Comparison of ENCODE assay signal across 17 cellular contexts in genomic region chr6:3708540-3708939, GRCh38. TPM values are rescaled to one million over a fixed set of nuclear protein-coding genes. Genes with fewer than 3 reads are reported as not detected.
A peak's percentile ranks its signal among the peaks of the same experiment; 100 is the strongest.
DNase-seq lines count a peak whose midpoint lies in the region; ATAC-seq and TF ChIP-seq lines count a peak whose summit lies in the region.
"Had no signal": no experiment of that assay in that cellular context is flagged by ENCODE, and none has a peak within 500 bp of the region (broad histone marks: within the 10 kb centered on the region; RNA-seq: fewer than 3 reads in every experiment).

No MANE protein-coding gene starts in this region.

- H3K27ac Mint-ChIP-seq in activated CD8-positive, alpha-beta memory T cell treated with anti-CD3 and anti-CD28 coated beads, Interleukin-2, amount 10 ng/mL, durations not matched to agents 7 days and 5 days: no peak overlapping the region
- H3K27ac Mint-ChIP-seq: B cell; CD4-positive, alpha-beta T cell; CD8-positive, alpha-beta T cell had no signal

- H3K9me3 ChIP-seq in esophagus (ENCODE audit: control insufficient read depth in 2 of 2, insufficient read depth in 1 of 2, low read depth in 1 of 2, low read length in 1 of 2) (no peaks in the 10 kb centered on the region), esophagus squamous epithelium (no peaks in the 10 kb centered on the region), heart left ventricle (peaks cover 0 to 7% (median 0%) of the 10 kb centered on the region in 12 donors)
- H3K9me3 ChIP-seq: A549, Caco-2 had no signal

- H3K36me3 ChIP-seq in esophagus (ENCODE audit: control insufficient read depth in 2 of 2, insufficient read depth in 2 of 2, low read length in 1 of 2): no peaks in the 10 kb centered on the region
- no peaks in the 10 kb centered on the region for H3K36me3 ChIP-seq in esophagus squamous epithelium
- H3K36me3 ChIP-seq in heart left ventricle: no peaks in the 10 kb centered on the region
- H3K36me3 ChIP-seq: BLaER1 treated with 17β-estradiol and CSF1 and Interleukin-3, amounts not matched to agents 10 nM and 100 nM had no signal

- H3K27ac ChIP-seq in esophagus (ENCODE audit: low read depth in 2 of 2, low read length in 1 of 2): peak overlapping the region; percentile 50 to 59
- H3K27ac ChIP-seq in esophagus squamous epithelium: peak overlapping the region in 3 of 4 donors; percentile 11 to 49 (median 42)
- no peak overlapping the region for H3K27ac ChIP-seq in heart left ventricle
- H3K27ac ChIP-seq: 22Rv1; A549; BLaER1 treated with 17β-estradiol and CSF1 and Interleukin-3, amounts not matched to agents 10 nM and 100 nM; C4-2B had no signal

- H3K9me3 Mint-ChIP-seq in activated CD8-positive, alpha-beta memory T cell treated with anti-CD3 and anti-CD28 coated beads, Interleukin-2, amount 10 ng/mL, durations not matched to agents 7 days and 5 days (ENCODE audit: low read depth): no peaks in the 10 kb centered on the region
- H3K9me3 Mint-ChIP-seq: CD4-positive, alpha-beta T cell; CD8-positive, alpha-beta T cell had no signal

- H3K27me3 ChIP-seq in esophagus (ENCODE audit: control insufficient read depth in 1 of 2, insufficient read depth in 2 of 2, low read length in 2 of 2): no peaks in the 10 kb centered on the region
- H3K27me3 ChIP-seq in esophagus squamous epithelium: no peaks in the 10 kb centered on the region
- H3K27me3 ChIP-seq in heart left ventricle: no peaks in the 10 kb centered on the region
- H3K27me3 ChIP-seq: BLaER1 treated with 17β-estradiol and CSF1 and Interleukin-3, amounts not matched to agents 10 nM and 100 nM had no signal

- TF ChIP-seq CTCF in esophagus squamous epithelium (IDR thresholded peaks at IDR 0.05): no peak
- no peak for TF ChIP-seq CTCF in heart left ventricle (IDR thresholded peaks at IDR 0.05)

- no peak overlapping the region for H3K4me3 Mint-ChIP-seq in activated CD8-positive, alpha-beta memory T cell treated with anti-CD3 and anti-CD28 coated beads, Interleukin-2, amount 10 ng/mL, durations not matched to agents 7 days and 5 days
- H3K4me3 Mint-ChIP-seq: B cell; CD4-positive, alpha-beta T cell; CD8-positive, alpha-beta T cell had no signal

- WGBS in esophagus, 2 donors: 55 to 79% methylated on average over 4 of the region's 4 CpGs
- 25 to 47% methylated on average over 4 of the region's 4 CpGs for WGBS in esophagus squamous epithelium, 2 donors
- WGBS in heart left ventricle, 4 donors: 81 to 94% (median 88%) methylated on average over 4 of the region's 4 CpGs

- no peaks in the 10 kb centered on the region for H3K4me1 Mint-ChIP-seq in activated CD8-positive, alpha-beta memory T cell treated with anti-CD3 and anti-CD28 coated beads, Interleukin-2, amount 10 ng/mL, durations not matched to agents 7 days and 5 days

- CTCF ChIA-PET in activated CD8-positive, alpha-beta memory T cell treated with anti-CD3 and anti-CD28 coated beads, Interleukin-2, amount 10 ng/mL, durations not matched to agents 7 days and 5 days (lab: Charles Lee): no interaction called here

- peaks cover 12% of the 10 kb centered on the region for H3K27me3 Mint-ChIP-seq in activated CD8-positive, alpha-beta memory T cell treated with anti-CD3 and anti-CD28 coated beads, Interleukin-2, amount 10 ng/mL, durations not matched to agents 7 days and 5 days

- TF ChIP-seq POLR2A in esophagus squamous epithelium (IDR thresholded peaks at IDR 0.05) (no peak), heart left ventricle (IDR thresholded peaks at IDR 0.05) (no peak)

- H3K4me3 ChIP-seq in esophagus (ENCODE audit: low read depth in 1 of 2, low read length in 2 of 2) (no peak overlapping the region), esophagus squamous epithelium (no peak overlapping the region), heart left ventricle (no peak overlapping the region)
- H3K4me3 ChIP-seq: A549; BLaER1 treated with 17β-estradiol and CSF1 and Interleukin-3, amounts not matched to agents 10 nM and 100 nM had no signal

- intact Hi-C loops in esophagus squamous epithelium (cut with DNase I) (no loop called here), heart left ventricle (cut with DNase I) (loop anchor here in 1 of 10 donors (10.0 kb wide), 1 partner anchor 194 kb away; no protein-coding TSS in a partner anchor)

- ATAC-seq in heart left ventricle: no peak
- no peak for ATAC-seq in activated CD8-positive, alpha-beta memory T cell treated with anti-CD3 and anti-CD28 coated beads, Interleukin-2, amount 10 ng/mL, durations not matched to agents 7 days and 5 days
- ATAC-seq: A549; CD8-positive, alpha-beta T cell had no signal

- peaks cover 6 to 10% of the 10 kb centered on the region in 2 donors for H3K4me1 ChIP-seq in esophagus (ENCODE audit: control insufficient read depth in 2 of 2, insufficient read depth in 2 of 2, low read length in 1 of 2)
- H3K4me1 ChIP-seq in esophagus squamous epithelium: peaks cover 0 to 26% (median 12%) of the 10 kb centered on the region in 3 donors
- peaks cover 0 to 11% (median 0%) of the 10 kb centered on the region in 12 donors for H3K4me1 ChIP-seq in heart left ventricle

- DNase-seq in DMS79 treated with DMSO at 0.1 percent for 48 hours (lab: John Stamatoyannopoulos, UW) (peak; percentile 1), DMS79 (lab: John Stamatoyannopoulos, UW) (no peak), esophagus squamous epithelium (lab: John Stamatoyannopoulos, UW) (no peak), heart left ventricle (no peak)
- no peak for DNase-seq in activated CD8-positive, alpha-beta memory T cell treated with anti-CD3 and anti-CD28 coated beads, Interleukin-2, amount 10 ng/mL, durations not matched to agents 7 days and 5 days
- DNase-seq: AML-193; Caco-2; Calu3; CD4-positive, alpha-beta T cell; CD8-positive, alpha-beta T cell; GF-D8 had no signal

- no peaks in the 10 kb centered on the region for H3K36me3 Mint-ChIP-seq in activated CD8-positive, alpha-beta memory T cell treated with anti-CD3 and anti-CD28 coated beads, Interleukin-2, amount 10 ng/mL, durations not matched to agents 7 days and 5 days

RNA-seq across cellular contexts. Expression of gene PXDC1, which starts 43.0 kb away (rescaled TPM):
- polyA plus RNA-seq in esophagus: 10 to 100 TPM; 10.0 to 13.1 TPM
- 10 to 100 TPM; 12.1 to 58.0 (median 24.0) TPM for total RNA-seq in esophagus squamous epithelium
- 10 to 100 TPM; 13.7 to 73.9 (median 29.1) TPM for total RNA-seq in heart left ventricle
- 10 to 100 TPM; 20.0 to 89.9 TPM for polyA plus RNA-seq in heart left ventricle
- total RNA-seq in activated CD8-positive, alpha-beta memory T cell treated with anti-CD3 and anti-CD28 coated beads, Interleukin-2, amount 10 ng/mL, durations not matched to agents 7 days and 5 days: under 1 TPM in 1 of 2 experiments, not detected in 1; 0.47 TPM

Comparison
In these comparisons a context has a peak if more than half of its experiments do, and no peak if none do; other contexts are left out.
1. H3K27ac ChIP-seq: peak in esophagus (2 of 2) and esophagus squamous epithelium (3 of 4); none in heart left ventricle (0 of 12).
2. RNA of gene PXDC1, which starts 43.0 kb away (total RNA-seq): 12.1 to 58.0 TPM in esophagus squamous epithelium and 13.7 to 73.9 TPM in heart left ventricle; 0.47 TPM in activated CD8-positive, alpha-beta memory T cell treated with anti-CD3 and anti-CD28 coated beads, Interleukin-2, amount 10 ng/mL, durations not matched to agents 7 days and 5 days; every median in the first group is over 4 times any median in the second.